In the genomic region with DNA sequence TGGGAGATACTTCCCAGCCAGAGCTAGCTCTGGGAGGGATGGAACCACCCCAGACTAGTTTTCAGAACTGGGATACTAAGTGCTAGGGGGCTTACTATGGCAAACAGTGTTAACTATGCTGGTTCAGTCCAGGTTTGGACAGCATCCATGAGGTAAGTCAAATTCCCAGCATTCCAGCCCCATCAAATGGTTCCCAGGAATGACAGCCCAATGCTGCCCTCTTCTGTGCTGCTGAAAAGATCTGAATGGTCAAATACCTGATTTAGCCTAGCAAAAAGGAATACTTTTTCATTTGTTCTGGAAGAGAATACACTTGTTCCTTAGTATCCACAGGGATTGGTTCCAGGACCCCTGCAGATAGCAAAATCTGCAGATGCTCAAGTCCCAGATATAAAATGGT, we compare ENCODE assay signal across 10 cellular contexts.
DNase-seq lines count a peak whose midpoint lies in the region; ATAC-seq and TF ChIP-seq lines count a peak whose summit lies in the region.
"Had no signal": no experiment of that assay in that cellular context is flagged by ENCODE, and none has a peak within 500 bp of the region (broad histone marks: within the 10 kb centered on the region; RNA-seq: fewer than 3 reads in every experiment).

No MANE protein-coding gene starts in this region.

- ATAC-seq in Right ventricle myocardium superior (ENCODE audit: poor library complexity) (no peak), SK-N-SH treated with all-trans-retinoic acid at 6 μM for 48 hours (peak; percentile 75), upper lobe of right lung (peak; percentile 61), HG03039 (IDR thresholded peaks at IDR 0.05; ENCODE audit: unreplicated experiment) (no peak)
- ATAC-seq: effector memory CD8-positive, alpha-beta T cell had no signal

- H3K27me3 Mint-ChIP-seq in glutamatergic neuron (ENCODE audit: unreplicated experiment) = no peaks in the 10 kb centered on the region
- H3K27me3 Mint-ChIP-seq: effector memory CD8-positive, alpha-beta T cell had no signal

- no peaks in the 10 kb centered on the region for H3K36me3 Mint-ChIP-seq in glutamatergic neuron (ENCODE audit: unreplicated experiment)

- no peak overlapping the region for H3K27ac Mint-ChIP-seq in glutamatergic neuron (ENCODE audit: unreplicated experiment)
- H3K27ac Mint-ChIP-seq: effector memory CD8-positive, alpha-beta T cell had no signal

- H3K4me3 Mint-ChIP-seq in glutamatergic neuron (ENCODE audit: unreplicated experiment) = no peak overlapping the region
- H3K4me3 Mint-ChIP-seq: effector memory CD8-positive, alpha-beta T cell had no signal

- no peaks in the 10 kb centered on the region for H3K9me3 Mint-ChIP-seq in glutamatergic neuron (ENCODE audit: unreplicated experiment)
- H3K9me3 Mint-ChIP-seq: effector memory CD8-positive, alpha-beta T cell had no signal

- peak; percentile 60 to 66 for DNase-seq in cardiac muscle cell (ENCODE audit: low read depth in 1 of 2, low spot score in 1 of 2)
- no peak for DNase-seq in Right ventricle myocardium superior
- peak; percentile 69 for DNase-seq in iPS DF 19.7 (ENCODE audit: low read depth, low spot score)
- no peak for DNase-seq in upper lobe of right lung
- DNase-seq in NK-92 treated with Interleukin-12 subunit alpha and Interleukin-12 subunit beta, amount 100 ng/mL, for 24 hours (lab: John Stamatoyannopoulos, UW) = no peak
- DNase-seq in glutamatergic neuron = no peak
- DNase-seq: effector memory CD8-positive, alpha-beta T cell had no signal

- H3K4me1 ChIP-seq in cardiac muscle cell (ENCODE audit: low read depth) (peaks cover 10% of the 10 kb centered on the region), upper lobe of right lung (no peaks in the 10 kb centered on the region)
- H3K4me1 ChIP-seq: prostate gland had no signal

- H3K36me3 ChIP-seq in cardiac muscle cell (no peaks in the 10 kb centered on the region), upper lobe of right lung (no peaks in the 10 kb centered on the region)
- H3K36me3 ChIP-seq: prostate gland had no signal

- H3K27ac ChIP-seq in cardiac muscle cell = peak overlapping the region; percentile 27
- H3K27ac ChIP-seq in upper lobe of right lung = no peak overlapping the region
- H3K27ac ChIP-seq: prostate gland had no signal

- peak; percentile 35 for TF ChIP-seq CTCF in cardiac muscle cell (IDR thresholded peaks at IDR 0.05; ENCODE audit: low read depth, low read length)
- peak; percentile 17 for TF ChIP-seq CTCF in upper lobe of right lung (IDR thresholded peaks at IDR 0.05)
- no peak for TF ChIP-seq CTCF in glutamatergic neuron (IDR thresholded peaks at IDR 0.05; ENCODE audit: partially characterized antibody, unreplicated experiment)

- H3K4me3 ChIP-seq in cardiac muscle cell (no peak overlapping the region), upper lobe of right lung (no peak overlapping the region)
- H3K4me3 ChIP-seq: prostate gland had no signal

- peaks cover 2% of the 10 kb centered on the region for H3K4me1 Mint-ChIP-seq in glutamatergic neuron (ENCODE audit: low read depth, unreplicated experiment)

- intact Hi-C loops in Right ventricle myocardium superior (cut with DNase I) = no loop called here
- intact Hi-C loops in upper lobe of right lung (cut with DNase I) = no loop called here

- H3K27me3 ChIP-seq in cardiac muscle cell (no peaks in the 10 kb centered on the region), upper lobe of right lung (no peaks in the 10 kb centered on the region)

- H3K9me3 ChIP-seq in cardiac muscle cell (ENCODE audit: low read depth) = no peaks in the 10 kb centered on the region
- H3K9me3 ChIP-seq in upper lobe of right lung = no peaks in the 10 kb centered on the region
- H3K9me3 ChIP-seq: prostate gland had no signal

TF ChIP-seq in SK-N-SH treated with all-trans-retinoic acid at 6 μM for 48 hours, 23 proteins besides CTCF, POLR2A, EP300 and RAD21:
- no peak for TF ChIP-seq CSDC2 (CRISPR knock-in tag; IDR thresholded peaks at IDR 0.05)
- TF ChIP-seq ARNTL (CRISPR knock-in tag; IDR thresholded peaks at IDR 0.05; ENCODE audit: borderline replicate concordance, low read depth) = no peak
- no peak for TF ChIP-seq ZNF70 (CRISPR knock-in tag; IDR thresholded peaks at IDR 0.05)
- TF ChIP-seq ZNF8 (CRISPR knock-in tag; IDR thresholded peaks at IDR 0.05) = no peak
- no peak for TF ChIP-seq ISL1 (CRISPR knock-in tag; IDR thresholded peaks at IDR 0.05)
- TF ChIP-seq, protein P1, sequence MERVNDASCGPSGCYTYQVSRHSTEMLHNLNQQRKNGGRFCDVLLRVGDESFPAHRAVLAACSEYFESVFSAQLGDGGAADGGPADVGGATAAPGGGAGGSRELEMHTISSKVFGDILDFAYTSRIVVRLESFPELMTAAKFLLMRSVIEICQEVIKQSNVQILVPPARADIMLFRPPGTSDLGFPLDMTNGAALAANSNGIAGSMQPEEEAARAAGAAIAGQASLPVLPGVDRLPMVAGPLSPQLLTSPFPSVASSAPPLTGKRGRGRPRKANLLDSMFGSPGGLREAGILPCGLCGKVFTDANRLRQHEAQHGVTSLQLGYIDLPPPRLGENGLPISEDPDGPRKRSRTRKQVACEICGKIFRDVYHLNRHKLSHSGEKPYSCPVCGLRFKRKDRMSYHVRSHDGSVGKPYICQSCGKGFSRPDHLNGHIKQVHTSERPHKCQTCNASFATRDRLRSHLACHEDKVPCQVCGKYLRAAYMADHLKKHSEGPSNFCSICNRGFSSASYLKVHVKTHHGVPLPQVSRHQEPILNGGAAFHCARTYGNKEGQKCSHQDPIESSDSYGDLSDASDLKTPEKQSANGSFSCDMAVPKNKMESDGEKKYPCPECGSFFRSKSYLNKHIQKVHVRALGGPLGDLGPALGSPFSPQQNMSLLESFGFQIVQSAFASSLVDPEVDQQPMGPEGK (CRISPR knock-in tag; IDR thresholded peaks at IDR 0.05; ENCODE audit: borderline replicate concordance) = no peak
- no peak for TF ChIP-seq OSR1 (CRISPR knock-in tag; IDR thresholded peaks at IDR 0.05)
- no peak for TF ChIP-seq GLIS3 (CRISPR knock-in tag; IDR thresholded peaks at IDR 0.05)
- no peak for TF ChIP-seq TOX (CRISPR knock-in tag; IDR thresholded peaks at IDR 0.05; ENCODE audit: borderline replicate concordance)
- TF ChIP-seq ZFP3 (CRISPR knock-in tag; IDR thresholded peaks at IDR 0.05) = no peak
- no peak for TF ChIP-seq PPARA (CRISPR knock-in tag; IDR thresholded peaks at IDR 0.05; ENCODE audit: borderline replicate concordance)
- TF ChIP-seq ZC3H10 (CRISPR knock-in tag; IDR thresholded peaks at IDR 0.05) = no peak
- TF ChIP-seq ZFP30 (CRISPR knock-in tag; IDR thresholded peaks at IDR 0.05) = no peak
- TF ChIP-seq RARB (CRISPR knock-in tag; IDR thresholded peaks at IDR 0.05) = no peak
- TF ChIP-seq, protein P2, sequence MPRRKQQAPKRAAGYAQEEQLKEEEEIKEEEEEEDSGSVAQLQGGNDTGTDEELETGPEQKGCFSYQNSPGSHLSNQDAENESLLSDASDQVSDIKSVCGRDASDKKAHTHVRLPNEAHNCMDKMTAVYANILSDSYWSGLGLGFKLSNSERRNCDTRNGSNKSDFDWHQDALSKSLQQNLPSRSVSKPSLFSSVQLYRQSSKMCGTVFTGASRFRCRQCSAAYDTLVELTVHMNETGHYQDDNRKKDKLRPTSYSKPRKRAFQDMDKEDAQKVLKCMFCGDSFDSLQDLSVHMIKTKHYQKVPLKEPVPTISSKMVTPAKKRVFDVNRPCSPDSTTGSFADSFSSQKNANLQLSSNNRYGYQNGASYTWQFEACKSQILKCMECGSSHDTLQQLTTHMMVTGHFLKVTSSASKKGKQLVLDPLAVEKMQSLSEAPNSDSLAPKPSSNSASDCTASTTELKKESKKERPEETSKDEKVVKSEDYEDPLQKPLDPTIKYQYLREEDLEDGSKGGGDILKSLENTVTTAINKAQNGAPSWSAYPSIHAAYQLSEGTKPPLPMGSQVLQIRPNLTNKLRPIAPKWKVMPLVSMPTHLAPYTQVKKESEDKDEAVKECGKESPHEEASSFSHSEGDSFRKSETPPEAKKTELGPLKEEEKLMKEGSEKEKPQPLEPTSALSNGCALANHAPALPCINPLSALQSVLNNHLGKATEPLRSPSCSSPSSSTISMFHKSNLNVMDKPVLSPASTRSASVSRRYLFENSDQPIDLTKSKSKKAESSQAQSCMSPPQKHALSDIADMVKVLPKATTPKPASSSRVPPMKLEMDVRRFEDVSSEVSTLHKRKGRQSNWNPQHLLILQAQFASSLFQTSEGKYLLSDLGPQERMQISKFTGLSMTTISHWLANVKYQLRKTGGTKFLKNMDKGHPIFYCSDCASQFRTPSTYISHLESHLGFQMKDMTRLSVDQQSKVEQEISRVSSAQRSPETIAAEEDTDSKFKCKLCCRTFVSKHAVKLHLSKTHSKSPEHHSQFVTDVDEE (CRISPR knock-in tag; IDR thresholded peaks at IDR 0.05) = no peak
- TF ChIP-seq ZNF565 (CRISPR knock-in tag; conservative IDR thresholded peaks at IDR 0.05; ENCODE audit: low read depth) = no peak

Comparison
In these comparisons a context has a peak if more than half of its experiments do, and no peak if none do; other contexts are left out.
1. DNase-seq: peak in cardiac muscle cell (2 of 2) and iPS DF 19.7 (single experiment); none in Right ventricle myocardium superior (single experiment), upper lobe of right lung (single experiment), NK-92 treated with Interleukin-12 subunit alpha and Interleukin-12 subunit beta, amount 100 ng/mL, for 24 hours (single experiment) and glutamatergic neuron (single experiment).
2. ATAC-seq: peak in SK-N-SH treated with all-trans-retinoic acid at 6 μM for 48 hours (single experiment) and upper lobe of right lung (single experiment); none in Right ventricle myocardium superior (single experiment) and HG03039 (single experiment).